ENCODE assay signal across 18 cellular contexts in the genomic region with DNA sequence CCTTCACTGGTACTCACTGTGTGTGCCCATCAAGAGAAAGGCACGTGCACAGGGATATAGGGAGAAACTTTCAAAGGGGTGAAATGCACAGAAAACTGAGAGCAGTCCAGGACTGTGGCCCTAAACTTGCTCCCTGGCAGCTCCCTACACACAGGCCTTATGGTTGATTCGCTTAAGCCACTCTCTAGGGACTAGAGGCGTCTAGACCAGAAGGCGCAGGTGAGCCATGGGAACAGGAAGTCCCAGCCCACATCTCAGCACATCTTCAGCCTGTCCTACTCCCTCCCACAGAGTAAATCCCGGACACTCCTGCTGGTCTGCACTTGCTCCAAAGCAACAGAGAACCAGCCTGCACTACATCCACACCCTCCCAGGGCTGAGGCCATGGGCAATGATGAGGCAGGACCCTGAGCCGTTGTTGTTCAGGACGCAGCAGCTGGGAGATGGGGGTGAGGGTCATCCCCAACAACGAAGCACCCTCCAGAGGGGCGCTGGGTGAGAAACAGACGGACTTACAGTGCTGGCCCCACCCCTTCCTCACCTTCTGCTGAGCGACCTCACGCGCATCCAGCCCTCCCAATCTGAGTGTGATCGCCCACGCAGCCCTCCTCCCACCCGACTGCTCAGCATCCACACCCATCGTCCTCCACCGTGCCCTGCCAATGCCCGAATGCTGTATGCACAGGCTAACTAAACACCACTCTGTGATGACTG.
DNase-seq lines count a peak whose midpoint lies in the region; ATAC-seq and TF ChIP-seq lines count a peak whose summit lies in the region.
"Had no signal": no experiment of that assay in that cellular context is flagged by ENCODE, and none has a peak within 500 bp of the region (broad histone marks: within the 10 kb centered on the region; RNA-seq: fewer than 3 reads in every experiment).

No MANE protein-coding gene starts in this region.

- TF ChIP-seq EP300 in SK-N-SH (IDR thresholded peaks at IDR 0.05; ENCODE audit: borderline replicate concordance in 1 of 2, low read depth in 1 of 2, low read length in 1 of 2) = no peak

- H3K36me3 ChIP-seq in BLaER1 treated with 17β-estradiol and CSF1 and Interleukin-3, amounts not matched to agents 10 nM and 100 nM = peaks cover 0 to 92% (median 16%) of the 10 kb centered on the region in 11 experiments; a peak in 13 of 22 replicates
- no peaks in the 10 kb centered on the region for H3K36me3 ChIP-seq in SK-N-SH (replicated peaks in 1 of 2; ENCODE audit: control insufficient read depth in 1 of 2, insufficient read depth in 2 of 2, low read length in 1 of 2)

- peaks cover 1% of the 10 kb centered on the region for H3K27me3 Mint-ChIP-seq in IgD-negative memory B cell
- H3K27me3 Mint-ChIP-seq: activated CD4-positive, alpha-beta T cell treated with anti-CD3 and anti-CD28 coated beads, Interleukin-2, amount 10 ng/mL, durations not matched to agents 7 days and 5 days; activated naive CD8-positive, alpha-beta T cell treated with anti-CD3 and anti-CD28 coated beads, Interleukin-2, amount 50 U/mL, for 24 hours; central memory CD8-positive, alpha-beta T cell had no signal

- peak overlapping the region in 9 of 11 experiments; percentile 1 to 99 (median 31); a peak in 11 of 22 replicates for H3K4me2 ChIP-seq in BLaER1 treated with 17β-estradiol and CSF1 and Interleukin-3, amounts not matched to agents 10 nM and 100 nM
- H3K4me2 ChIP-seq in SK-N-SH = no peak overlapping the region

- no peaks in the 10 kb centered on the region for H3K9me2 ChIP-seq in SK-N-SH

- no peak for TF ChIP-seq RAD21 in SK-N-SH (IDR thresholded peaks at IDR 0.05; ENCODE audit: low read length)

- H3K36me3 Mint-ChIP-seq in IgD-negative memory B cell = no peaks in the 10 kb centered on the region

- no peak overlapping the region for H3K4me3 ChIP-seq in BLaER1 treated with 17β-estradiol and CSF1 and Interleukin-3, amounts not matched to agents 10 nM and 100 nM
- no peak overlapping the region for H3K4me3 ChIP-seq in SK-N-SH (ENCODE audit: low read depth in 2 of 2, low read length in 1 of 2)

- H3K4me1 Mint-ChIP-seq in IgD-negative memory B cell = peaks cover 6 to 12% (median 10%) of the 10 kb centered on the region in 3 donors
- H3K4me1 Mint-ChIP-seq: activated CD4-positive, alpha-beta T cell treated with anti-CD3 and anti-CD28 coated beads, Interleukin-2, amount 10 ng/mL, durations not matched to agents 7 days and 5 days; activated naive CD8-positive, alpha-beta T cell treated with anti-CD3 and anti-CD28 coated beads, Interleukin-2, amount 50 U/mL, for 24 hours; central memory CD8-positive, alpha-beta T cell had no signal

- H2AFZ ChIP-seq in SK-N-SH (ENCODE audit: low read depth) = no peak overlapping the region

- H3K27ac Mint-ChIP-seq in IgD-negative memory B cell = peak overlapping the region in 2 of 3 donors; percentile 39 to 58
- H3K27ac Mint-ChIP-seq: activated CD4-positive, alpha-beta T cell treated with anti-CD3 and anti-CD28 coated beads, Interleukin-2, amount 10 ng/mL, durations not matched to agents 7 days and 5 days; activated naive CD8-positive, alpha-beta T cell treated with anti-CD3 and anti-CD28 coated beads, Interleukin-2, amount 50 U/mL, for 24 hours had no signal

- CTCF ChIA-PET in SK-N-SH (lab: Yijun Ruan, JAX) = no interaction called here

- no peak for ATAC-seq in HG03521 (IDR thresholded peaks at IDR 0.05; ENCODE audit: unreplicated experiment)
- ATAC-seq: activated naive CD8-positive, alpha-beta T cell treated with anti-CD3 and anti-CD28 coated beads, Interleukin-2, amount 50 U/mL, for 24 hours had no signal

- POLR2A ChIA-PET in SK-N-SH (lab: Yijun Ruan, JAX) = no interaction called here

- intact Hi-C loops in posterior vena cava (cut with DNase I) = no loop called here

- H3K4me3 Mint-ChIP-seq in IgD-negative memory B cell = peak overlapping the region in 1 of 4 donors; percentile 63
- H3K4me3 Mint-ChIP-seq: activated CD4-positive, alpha-beta T cell treated with anti-CD3 and anti-CD28 coated beads, Interleukin-2, amount 10 ng/mL, durations not matched to agents 7 days and 5 days; activated naive CD8-positive, alpha-beta T cell treated with anti-CD3 and anti-CD28 coated beads, Interleukin-2, amount 50 U/mL, for 24 hours; central memory CD8-positive, alpha-beta T cell; endodermal cell; nephron progenitor cell had no signal

- peaks cover 0 to 6% (median 0%) of the 10 kb centered on the region in 11 experiments; a peak in 1 of 22 replicates for H3K9me3 ChIP-seq in BLaER1 treated with 17β-estradiol and CSF1 and Interleukin-3, amounts not matched to agents 10 nM and 100 nM (replicated peaks in 1 of 11)
- H3K9me3 ChIP-seq in SK-N-SH = no peaks in the 10 kb centered on the region

- H3K9ac ChIP-seq in BLaER1 treated with 17β-estradiol and CSF1 and Interleukin-3, amounts not matched to agents 10 nM and 100 nM = no peak overlapping the region
- H3K9ac ChIP-seq in SK-N-SH = no peak overlapping the region

- peaks cover 4% of the 10 kb centered on the region for H3F3A ChIP-seq in SK-N-SH (replicated peaks; ENCODE audit: insufficient read depth)

- peak overlapping the region in 7 of 11 experiments; percentile 0 to 90 (median 21); a peak in 9 of 22 replicates for H3K27ac ChIP-seq in BLaER1 treated with 17β-estradiol and CSF1 and Interleukin-3, amounts not matched to agents 10 nM and 100 nM
- no peak overlapping the region for H3K27ac ChIP-seq in SK-N-SH (ENCODE audit: low read depth in 2 of 2, low read length in 1 of 2)
- H3K27ac ChIP-seq: HL-60 had no signal

- peaks cover 0 to 99% (median 0%) of the 10 kb centered on the region in 11 experiments; a peak in 6 of 22 replicates for H4K20me1 ChIP-seq in BLaER1 treated with 17β-estradiol and CSF1 and Interleukin-3, amounts not matched to agents 10 nM and 100 nM
- H4K20me1 ChIP-seq in SK-N-SH (ENCODE audit: insufficient read depth) = no peaks in the 10 kb centered on the region

- peaks cover 30% of the 10 kb centered on the region; the same call in 1 of the 2 replicates for H3K79me2 ChIP-seq in SK-N-SH (ENCODE audit: insufficient read depth)

- H3K27me3 ChIP-seq in BLaER1 treated with 17β-estradiol and CSF1 and Interleukin-3, amounts not matched to agents 10 nM and 100 nM = no peaks in the 10 kb centered on the region
- H3K27me3 ChIP-seq in SK-N-SH (ENCODE audit: insufficient read depth) = no peaks in the 10 kb centered on the region

- no peak for TF ChIP-seq CTCF in SK-N-SH (IDR thresholded peaks at IDR 0.05)

- DNase-seq in germinal center (ENCODE audit: low spot score) = peak; percentile 44
- peak; percentile 70 for DNase-seq in posterior vena cava (ENCODE audit: low spot score)
- no peak for DNase-seq in NCI-H446 treated with DMSO at 0.1 percent for 48 hours (lab: John Stamatoyannopoulos, UW)
- no peak for DNase-seq in SK-N-SH
- DNase-seq in NCI-H2081 (lab: John Stamatoyannopoulos, UW) = no peak
- DNase-seq: activated CD4-positive, alpha-beta T cell treated with anti-CD3 and anti-CD28 coated beads, Interleukin-2, amount 10 ng/mL, durations not matched to agents 7 days and 5 days; activated naive CD8-positive, alpha-beta T cell treated with anti-CD3 and anti-CD28 coated beads, Interleukin-2, amount 50 U/mL, for 24 hours; activated T-cell treated with anti-CD3 and anti-CD28 coated beads, Interleukin-2, amount 50 U/mL, for 1 hour; DMS 273 treated with DMSO at 0.1 percent for 48 hours; endodermal cell; NCI-H146; NCI-H345; nephron progenitor cell had no signal

- peaks cover 57 to 100% (median 67%) of the 10 kb centered on the region in 10 experiments for H3K4me1 ChIP-seq in BLaER1 treated with 17β-estradiol and CSF1 and Interleukin-3, amounts not matched to agents 10 nM and 100 nM
- peaks cover 0 to 16% of the 10 kb centered on the region in 2 experiments; a peak in 3 of 4 replicates for H3K4me1 ChIP-seq in SK-N-SH (ENCODE audit: control insufficient read depth in 1 of 2, insufficient read depth in 2 of 2, low read depth in 1 of 2, low read length in 1 of 2)

- no peaks in the 10 kb centered on the region for H3K9me3 Mint-ChIP-seq in IgD-negative memory B cell
- H3K9me3 Mint-ChIP-seq: activated CD4-positive, alpha-beta T cell treated with anti-CD3 and anti-CD28 coated beads, Interleukin-2, amount 10 ng/mL, durations not matched to agents 7 days and 5 days; activated naive CD8-positive, alpha-beta T cell treated with anti-CD3 and anti-CD28 coated beads, Interleukin-2, amount 50 U/mL, for 24 hours; endodermal cell had no signal

- WGBS in SK-N-SH (ENCODE audit: low lambda C conversion rate) = 94% methylated on average over 18 of the region's 19 CpGs

TF ChIP-seq in SK-N-SH, 30 proteins besides CTCF, POLR2A, EP300 and RAD21:
- TF ChIP-seq ELF1 (IDR thresholded peaks at IDR 0.05) = no peak
- TF ChIP-seq TAF1 (IDR thresholded peaks at IDR 0.05; ENCODE audit: borderline replicate concordance, low read depth, low read length) = no peak
- TF ChIP-seq YY1 (IDR thresholded peaks at IDR 0.05; ENCODE audit: low read depth) = no peak

Comparison
In these comparisons a context has a peak if more than half of its experiments do, and no peak if none do; other contexts are left out.
1. H3K27ac ChIP-seq: peak in BLaER1 treated with 17β-estradiol and CSF1 and Interleukin-3, amounts not matched to agents 10 nM and 100 nM (7 of 11); none in SK-N-SH (0 of 2).
2. DNase-seq: peak in germinal center (single experiment) and posterior vena cava (single experiment); none in NCI-H446 treated with DMSO at 0.1 percent for 48 hours (single experiment), SK-N-SH (single experiment) and NCI-H2081 (0 of 2).